ENCODE assay signal across 9 cellular contexts in genomic region chr19:55080121-55080914, GRCh38. TPM values are rescaled to one million over a fixed set of nuclear protein-coding genes. Genes with fewer than 3 reads are reported as not detected.
DNase-seq lines count a peak whose midpoint lies in the region; ATAC-seq, FAIRE-seq and TF ChIP-seq lines count a peak whose summit lies in the region.
"Had no signal": no experiment of that assay in that cellular context is flagged by ENCODE, and none has a peak within 500 bp of the region (broad histone marks: within the 10 kb centered on the region; RNA-seq: fewer than 3 reads in every experiment).

No MANE protein-coding gene starts in this region.

- dilution Hi-C loops in endothelial cell of umbilical vein (cut with MboI; ENCODE audit: extremely low pct_ligation_motif_present, low sequenced_read_pairs): no loop called here

- ATAC-seq in GM19452 (IDR thresholded peaks at IDR 0.05; ENCODE audit: unreplicated experiment): no peak

- H3K36me3 ChIP-seq in endothelial cell of umbilical vein (ENCODE audit: control insufficient read depth in 2 of 2, extremely low read depth in 1 of 2, insufficient read depth in 2 of 2, low read length in 2 of 2) (no peaks in the 10 kb centered on the region), muscle layer of colon (ENCODE audit: insufficient read depth, low read length) (no peaks in the 10 kb centered on the region), subcutaneous abdominal adipose tissue (ENCODE audit: control insufficient read depth in 5 of 5, insufficient read depth in 5 of 5, low read length in 5 of 5) (no peaks in the 10 kb centered on the region)
- H3K36me3 ChIP-seq: ovary had no signal

- no peak overlapping the region for H3K27ac Mint-ChIP-seq in activated CD4-positive, alpha-beta memory T cell treated with anti-CD3 and anti-CD28 coated beads for 36 hours

- FAIRE-seq in endothelial cell of umbilical vein (lab: Jason Lieb, UNC): peak; percentile 76

- H3K4me2 ChIP-seq in endothelial cell of umbilical vein (ENCODE audit: insufficient read depth, low read length): peak overlapping the region; percentile 84

- H3K4me1 Mint-ChIP-seq in activated CD4-positive, alpha-beta memory T cell treated with anti-CD3 and anti-CD28 coated beads for 36 hours (ENCODE audit: low read depth): peaks cover 23% of the 10 kb centered on the region

- peaks cover 55% of the 10 kb centered on the region for H3K27me3 Mint-ChIP-seq in activated CD4-positive, alpha-beta memory T cell treated with anti-CD3 and anti-CD28 coated beads for 36 hours

- no peaks in the 10 kb centered on the region for H4K20me1 ChIP-seq in endothelial cell of umbilical vein (replicated peaks; ENCODE audit: control insufficient read depth, extremely low read depth, insufficient read depth, low read length)

- intact Hi-C loops in activated CD4-positive, alpha-beta memory T cell treated with anti-CD3 and anti-CD28 coated beads for 36 hours (cut with micrococcal nuclease): loop anchor here (2.0 kb wide), 1 partner anchor 36 kb away; the partner anchor contains the start of gene PPP1R12C
- intact Hi-C loops in endothelial cell of umbilical vein (cut with micrococcal nuclease): loop anchor here (2.0 to 5.0 kb wide), 4 partner anchors 20 to 1040 kb away; partner anchors contain the start of genes LENG9 and ZNF787

- peaks cover 2% of the 10 kb centered on the region for H3K36me3 Mint-ChIP-seq in activated CD4-positive, alpha-beta memory T cell treated with anti-CD3 and anti-CD28 coated beads for 36 hours

- no peaks in the 10 kb centered on the region for H3K9me1 ChIP-seq in endothelial cell of umbilical vein (replicated peaks; ENCODE audit: control insufficient read depth, extremely low read depth, insufficient read depth, low read length)

- POLR2A ChIA-PET in AG04450 (lab: Yijun Ruan, JAX): no interaction called here
- POLR2A ChIA-PET in activated CD4-positive, alpha-beta memory T cell treated with anti-CD3 and anti-CD28 coated beads for 36 hours (lab: Charles Lee): no interaction called here
- POLR2A ChIA-PET in endothelial cell of umbilical vein (lab: Charles Lee): no interaction called here

- DNase-seq in AG04450 (ENCODE audit: low read depth, low spot score) (peak; percentile 13), HCEC 1CT (peak; percentile 75), NCI-H446 treated with DMSO at 0.1 percent for 48 hours (lab: John Stamatoyannopoulos, UW) (peak; percentile 74), endothelial cell of umbilical vein (ENCODE audit: low read depth, low spot score) (peak; percentile 47)
- peak; percentile 85 for DNase-seq in activated CD4-positive, alpha-beta memory T cell treated with anti-CD3 and anti-CD28 coated beads for 36 hours

- H3K4me3 Mint-ChIP-seq in activated CD4-positive, alpha-beta memory T cell treated with anti-CD3 and anti-CD28 coated beads for 36 hours: peak overlapping the region; percentile 72

- H2AFZ ChIP-seq in endothelial cell of umbilical vein (ENCODE audit: low read depth, low read length): peak overlapping the region; percentile 90

- H3K27ac ChIP-seq in AG04450 (ENCODE audit: low read depth, low read length) (no peak overlapping the region), endothelial cell of umbilical vein (ENCODE audit: insufficient read depth, low read depth, low read length) (no peak overlapping the region), muscle layer of colon (ENCODE audit: low read depth, low read length) (no peak overlapping the region), subcutaneous abdominal adipose tissue (ENCODE audit: low read depth, low read length) (no peak overlapping the region)
- H3K27ac ChIP-seq: ovary had no signal

- H3K9me3 ChIP-seq in AG04450 (ENCODE audit: control insufficient read depth, insufficient read depth, low read length) (peaks cover 23% of the 10 kb centered on the region), endothelial cell of umbilical vein (replicated peaks; ENCODE audit: control insufficient read depth, insufficient read depth, low read length) (no peaks in the 10 kb centered on the region), muscle layer of colon (ENCODE audit: low read length) (no peaks in the 10 kb centered on the region), subcutaneous abdominal adipose tissue (ENCODE audit: control insufficient read depth in 5 of 5, low read length in 5 of 5) (no peaks in the 10 kb centered on the region)

- H3K79me2 ChIP-seq in endothelial cell of umbilical vein (ENCODE audit: control insufficient read depth, insufficient read depth, low read length): no peaks in the 10 kb centered on the region

- CTCF ChIA-PET in AG04450 (lab: Charles Lee): interaction anchor here (0.6 kb wide), 1 partner anchor 397 kb away, joined by 9 read pairs; no protein-coding TSS in a partner anchor
- CTCF ChIA-PET in activated CD4-positive, alpha-beta memory T cell treated with anti-CD3 and anti-CD28 coated beads for 36 hours (lab: Charles Lee): interaction anchor here (0.6 kb wide), 1 partner anchor 14 kb away, joined by 3 read pairs; no protein-coding TSS in a partner anchor
- CTCF ChIA-PET in endothelial cell of umbilical vein (lab: Charles Lee): interaction anchor here (1.0 to 2.4 kb wide), 2 partner anchors 9 to 12 kb away, joined by 4 to 9 read pairs; no protein-coding TSS in a partner anchor

- H3K27me3 ChIP-seq in AG04450 (ENCODE audit: control insufficient read depth, insufficient read depth, low read length): peaks cover 62% of the 10 kb centered on the region
- peaks cover 0 to 3% of the 10 kb centered on the region in 2 experiments for H3K27me3 ChIP-seq in endothelial cell of umbilical vein (ENCODE audit: control insufficient read depth in 2 of 2, insufficient read depth in 2 of 2, low read length in 2 of 2)
- peaks cover 65 to 84% of the 10 kb centered on the region in 2 donors for H3K27me3 ChIP-seq in muscle layer of colon (ENCODE audit: control insufficient read depth in 1 of 2, insufficient read depth in 2 of 2, low read length in 2 of 2)
- H3K27me3 ChIP-seq in subcutaneous abdominal adipose tissue (ENCODE audit: control insufficient read depth in 5 of 5, insufficient read depth in 4 of 5, low read length in 5 of 5): peaks cover 46 to 69% (median 58%) of the 10 kb centered on the region in 5 donors

- H3K4me3 ChIP-seq in AG04450 (ENCODE audit: low read depth, low read length): peak overlapping the region; percentile 55
- peak overlapping the region in 2 of 3 experiments; percentile 55 to 67 for H3K4me3 ChIP-seq in endothelial cell of umbilical vein (replicated peaks in 1 of 3; ENCODE audit: insufficient read depth in 1 of 3, low read depth in 1 of 3, low read length in 3 of 3)
- H3K4me3 ChIP-seq in muscle layer of colon (ENCODE audit: low read depth in 1 of 2, low read length in 2 of 2): peak overlapping the region; percentile 18 to 21
- peak overlapping the region in 4 of 5 donors; percentile 41 to 70 (median 50) for H3K4me3 ChIP-seq in subcutaneous abdominal adipose tissue (ENCODE audit: low read depth in 1 of 5, low read length in 5 of 5)
- H3K4me3 ChIP-seq: ovary had no signal

- no peak overlapping the region for H3K9ac ChIP-seq in endothelial cell of umbilical vein (replicated peaks; ENCODE audit: extremely low read depth, insufficient read depth, low read length)
- H3K9ac ChIP-seq in muscle layer of colon (ENCODE audit: low read length): no peak overlapping the region
- no peak overlapping the region for H3K9ac ChIP-seq in subcutaneous abdominal adipose tissue (ENCODE audit: low read length in 5 of 5)

- TF ChIP-seq CTCF in AG04450 (IDR thresholded peaks at IDR 0.05; ENCODE audit: low read depth, low read length): no peak
- no peak for TF ChIP-seq CTCF in endothelial cell of umbilical vein (IDR thresholded peaks at IDR 0.05; ENCODE audit: extremely low read depth in 1 of 2, insufficient read depth in 1 of 2, low read depth in 1 of 2, low read length in 2 of 2)

- H3K9me3 Mint-ChIP-seq in activated CD4-positive, alpha-beta memory T cell treated with anti-CD3 and anti-CD28 coated beads for 36 hours: no peaks in the 10 kb centered on the region

- TF ChIP-seq POLR2A in endothelial cell of umbilical vein (IDR thresholded peaks at IDR 0.05; ENCODE audit: low read depth, low read length): no peak

- no TSS peak for BruUV-seq in endothelial cell of umbilical vein (replicated peaks; lab: Mats Ljungman, UMichigan)

- H3K4me1 ChIP-seq in endothelial cell of umbilical vein (ENCODE audit: control insufficient read depth, extremely low read depth, insufficient read depth, low read length) (peaks cover 18% of the 10 kb centered on the region), muscle layer of colon (ENCODE audit: insufficient read depth, low read length) (peaks cover 5% of the 10 kb centered on the region), subcutaneous abdominal adipose tissue (ENCODE audit: control insufficient read depth in 5 of 5, insufficient read depth in 5 of 5, low read length in 5 of 5) (peaks cover 2 to 27% (median 22%) of the 10 kb centered on the region in 5 donors)

RNA-seq across cellular contexts. Expression of gene EPS8L1, which starts 4.6 kb away (rescaled TPM):
- polyA plus RNA-seq in AG04450 (2011; rRNA removed) (1.5 and 2.3 TPM in 2 replicates), endothelial cell of umbilical vein (13.8 and 15.9 TPM in 2 replicates)
- polyA minus RNA-seq in AG04450 (2011; rRNA and poly(A)+ RNA removed): 1.2 and 2.0 TPM in 2 replicates
- total RNA-seq in activated CD4-positive, alpha-beta memory T cell treated with anti-CD3 and anti-CD28 coated beads for 36 hours: 1 to 10 TPM; 2.2 to 2.7 TPM
- 18.1 and 28.9 TPM in 2 replicates for total RNA-seq in endothelial cell of umbilical vein
- polyA plus RNA-seq in endothelial cell of umbilical vein (2011; cell fraction: cytosol; rRNA removed): 28.5 and 33.7 TPM in 2 replicates
- polyA plus RNA-seq in endothelial cell of umbilical vein (2011; cell fraction: nucleus; rRNA removed): 14.0 and 17.1 TPM in 2 replicates
- 20.8 and 24.7 TPM in 2 replicates for polyA plus RNA-seq in endothelial cell of umbilical vein (2012)
- 3.9 and 5.5 TPM in 2 replicates for polyA minus RNA-seq in endothelial cell of umbilical vein
- 4.0 TPM for polyA minus RNA-seq in endothelial cell of umbilical vein (2011; cell fraction: cytosol; rRNA and poly(A)+ RNA removed)
- 0.72 and 1.7 TPM in 2 replicates for polyA minus RNA-seq in endothelial cell of umbilical vein (2011; cell fraction: nucleus; rRNA and poly(A)+ RNA removed)

RNA-seq across cellular contexts. Expression of gene RDH13, which starts 17.4 kb away (rescaled TPM):
- polyA plus RNA-seq in AG04450 (2011; rRNA removed) (3.1 and 4.5 TPM in 2 replicates), endothelial cell of umbilical vein (8.7 and 9.5 TPM in 2 replicates)
- 4.0 and 7.5 TPM in 2 replicates for polyA minus RNA-seq in AG04450 (2011; rRNA and poly(A)+ RNA removed)
- 10 to 100 TPM; 11.0 to 12.8 TPM for total RNA-seq in activated CD4-positive, alpha-beta memory T cell treated with anti-CD3 and anti-CD28 coated beads for 36 hours
- total RNA-seq in endothelial cell of umbilical vein: 14.0 and 19.6 TPM in 2 replicates
- 6.0 and 6.5 TPM in 2 replicates for polyA plus RNA-seq in endothelial cell of umbilical vein (2011; cell fraction: cytosol; rRNA removed)
- polyA plus RNA-seq in endothelial cell of umbilical vein (2011; cell fraction: nucleus; rRNA removed): 10.5 and 13.6 TPM in 2 replicates
- polyA plus RNA-seq in endothelial cell of umbilical vein (2012): 16.0 and 18.7 TPM in 2 replicates
- polyA minus RNA-seq in endothelial cell of umbilical vein: 8.3 and 11.4 TPM in 2 replicates
- 18.4 TPM for polyA minus RNA-seq in endothelial cell of umbilical vein (2011; cell fraction: cytosol; rRNA and poly(A)+ RNA removed)
- 6.1 and 10.9 TPM in 2 replicates for polyA minus RNA-seq in endothelial cell of umbilical vein (2011; cell fraction: nucleus; rRNA and poly(A)+ RNA removed)

RNA-seq across cellular contexts. Expression of gene PPP1R12C, which starts 37.1 kb away (rescaled TPM):
- polyA plus RNA-seq in AG04450 (2011; rRNA removed) (24.2 and 30.0 TPM in 2 replicates), endothelial cell of umbilical vein (69.5 and 86.4 TPM in 2 replicates)
- polyA minus RNA-seq in AG04450 (2011; rRNA and poly(A)+ RNA removed): 20.9 and 28.2 TPM in 2 replicates
- total RNA-seq in activated CD4-positive, alpha-beta memory T cell treated with anti-CD3 and anti-CD28 coated beads for 36 hours: 10 to 100 TPM; 62.7 to 73.2 TPM
- total RNA-seq in endothelial cell of umbilical vein: 137 and 149 TPM in 2 replicates
- 25.7 and 48.4 TPM in 2 replicates for polyA plus RNA-seq in endothelial cell of umbilical vein (2011; cell fraction: cytosol; rRNA removed)
- 435 and 453 TPM in 2 replicates for polyA plus RNA-seq in endothelial cell of umbilical vein (2011; cell fraction: nucleus; rRNA removed)
- 78.4 and 97.9 TPM in 2 replicates for polyA plus RNA-seq in endothelial cell of umbilical vein (2012)
- 30.1 and 37.1 TPM in 2 replicates for polyA minus RNA-seq in endothelial cell of umbilical vein
- polyA minus RNA-seq in endothelial cell of umbilical vein (2011; cell fraction: cytosol; rRNA and poly(A)+ RNA removed): 17.8 TPM
- polyA minus RNA-seq in endothelial cell of umbilical vein (2011; cell fraction: nucleus; rRNA and poly(A)+ RNA removed): 60.6 and 103 TPM in 2 replicates

RNA-seq across cellular contexts. Expression of gene GP6, which starts 42.3 kb away (rescaled TPM):
- polyA plus RNA-seq in AG04450 (2011; rRNA removed) (0.11 TPM in 1 of 2 replicates, not detected in the other), endothelial cell of umbilical vein (0.11 and 0.21 TPM in 2 replicates)
- 0.14 TPM in 1 of 2 replicates, not detected in the other for polyA minus RNA-seq in AG04450 (2011; rRNA and poly(A)+ RNA removed)
- not detected for total RNA-seq in activated CD4-positive, alpha-beta memory T cell treated with anti-CD3 and anti-CD28 coated beads for 36 hours
- 0.27 and 0.28 TPM in 2 replicates for total RNA-seq in endothelial cell of umbilical vein
- polyA plus RNA-seq in endothelial cell of umbilical vein (2011; cell fraction: cytosol; rRNA removed): 0.07 and 0.15 TPM in 2 replicates
- polyA plus RNA-seq in endothelial cell of umbilical vein (2011; cell fraction: nucleus; rRNA removed): 0.29 and 0.54 TPM in 2 replicates
- polyA plus RNA-seq in endothelial cell of umbilical vein (2012): 0.33 and 0.84 TPM in 2 replicates
- polyA minus RNA-seq in endothelial cell of umbilical vein: 0.62 and 0.92 TPM in 2 replicates
- not detected for polyA minus RNA-seq in endothelial cell of umbilical vein (2011; cell fraction: cytosol; rRNA and poly(A)+ RNA removed)
- not detected in 2 replicates for polyA minus RNA-seq in endothelial cell of umbilical vein (2011; cell fraction: nucleus; rRNA and poly(A)+ RNA removed)

Comparison
In these comparisons a context has a peak if more than half of its experiments do, and no peak if none do; other contexts are left out.
1. DNase-seq: peak in every context shown above with its lines; median percentile 85 in activated CD4-positive, alpha-beta memory T cell treated with anti-CD3 and anti-CD28 coated beads for 36 hours; 75 in HCEC 1CT; 74 in NCI-H446 treated with DMSO at 0.1 percent for 48 hours; 47 in endothelial cell of umbilical vein; 13 in AG04450.